ENCODE assay signal across 8 cellular contexts in genomic region chr16:89560413-89561194, GRCh38. TPM values are rescaled to one million over a fixed set of nuclear protein-coding genes. Genes with fewer than 3 reads are reported as not detected.
DNase-seq lines count a peak whose midpoint lies in the region; ATAC-seq lines count a peak whose summit lies in the region.

RPL13 (plus strand) TSS chr16:89560682; CDS start chr16:89560960, 278 bp downstream.

- H3K27me3 ChIP-seq in BLaER1 treated with 17β-estradiol and CSF1 and Interleukin-3, amounts not matched to agents 10 nM and 100 nM = no peaks in the 10 kb centered on the region

- H3K9me3 ChIP-seq in BLaER1 treated with 17β-estradiol and CSF1 and Interleukin-3, amounts not matched to agents 10 nM and 100 nM (replicated peaks in 1 of 11) = peaks cover 0 to 8% (median 0%) of the 10 kb centered on the region in 11 experiments; a peak in 2 of 22 replicates

- peaks cover 48 to 60% (median 49%) of the 10 kb centered on the region in 11 experiments for H4K20me1 ChIP-seq in BLaER1 treated with 17β-estradiol and CSF1 and Interleukin-3, amounts not matched to agents 10 nM and 100 nM

- DNase-seq in NCI-H748 treated with DMSO at 0.1 percent for 48 hours (lab: John Stamatoyannopoulos, UW) (peak; percentile 69), dedifferentiated amniotic fluid mesenchymal stem cell (ENCODE audit: extremely low spot score) (peak; percentile 94), left lobe of liver (ENCODE audit: low spot score) (peak; percentile 95)
- DNase-seq in activated CD4-positive, alpha-beta T cell treated with anti-CD3 and anti-CD28 coated beads, Interleukin-2, amount 50 U/mL, for 24 hours (ENCODE audit: low read depth in 1 of 2, low spot score in 1 of 2) = peak; percentile 83 to 88
- peak; percentile 92 for DNase-seq in stimulated activated CD4-positive, alpha-beta T cell treated with anti-CD3 and anti-CD28 coated beads, Interleukin-2, amount 100 ng/mL, for 24 hours

- H3K4me2 ChIP-seq in BLaER1 treated with 17β-estradiol and CSF1 and Interleukin-3, amounts not matched to agents 10 nM and 100 nM = peak within 1 kb of the TSS; percentile 92 to 99 (median 97)

- ATAC-seq in GM19328 (IDR thresholded peaks at IDR 0.05; ENCODE audit: unreplicated experiment) (peak; percentile 80), HG03521 (IDR thresholded peaks at IDR 0.05; ENCODE audit: unreplicated experiment) (peak; percentile 89), left lobe of liver (peak; percentile 87)

- peaks cover 75 to 83% (median 82%) of the 10 kb centered on the region in 10 experiments for H3K4me1 ChIP-seq in BLaER1 treated with 17β-estradiol and CSF1 and Interleukin-3, amounts not matched to agents 10 nM and 100 nM

- peak within 1 kb of the TSS; percentile 80 to 99 (median 96) for H3K4me3 ChIP-seq in BLaER1 treated with 17β-estradiol and CSF1 and Interleukin-3, amounts not matched to agents 10 nM and 100 nM

- peak within 1 kb of the TSS; percentile 86 to 98 (median 95) for H3K27ac ChIP-seq in BLaER1 treated with 17β-estradiol and CSF1 and Interleukin-3, amounts not matched to agents 10 nM and 100 nM

- peak within 1 kb of the TSS; percentile 92 to 99 (median 96) for H3K9ac ChIP-seq in BLaER1 treated with 17β-estradiol and CSF1 and Interleukin-3, amounts not matched to agents 10 nM and 100 nM

- peaks cover 45 to 58% (median 50%) of the 10 kb centered on the region in 11 experiments for H3K36me3 ChIP-seq in BLaER1 treated with 17β-estradiol and CSF1 and Interleukin-3, amounts not matched to agents 10 nM and 100 nM

RNA-seq across cellular contexts. Expression of gene RPL13, which starts in this region (rescaled TPM):
- 886 TPM for total RNA-seq in left lobe of liver

Comparison
In these comparisons a context has a peak if more than half of its experiments do, and no peak if none do; other contexts are left out.
1. Peak in every context shown above with its lines: DNase-seq, ATAC-seq, H3K4me3 ChIP-seq and H3K27ac ChIP-seq.